8 cellular contexts compared by ENCODE assay signal in genomic region chr1:66351474-66351873, GRCh38.
DNase-seq lines count a peak whose midpoint lies in the region; ATAC-seq and TF ChIP-seq lines count a peak whose summit lies in the region.

No MANE protein-coding gene starts in this region.

- DNase-seq in activated CD4-positive, CD25-positive, alpha-beta regulatory T cell (lab: John Stamatoyannopoulos, UW), result no peak
- DNase-seq in caudate nucleus (lab: John Stamatoyannopoulos, UW) (no peak), HuH-7.5 (ENCODE audit: low spot score) (no peak), H7 (no peak)
- DNase-seq in stimulated activated effector memory CD8-positive, alpha-beta T cell treated with anti-CD3 and anti-CD28 coated beads, Interleukin-12 subunit alpha, Interleukin-12 subunit beta, amount 100 ng/mL, for 72 hours (ENCODE audit: low spot score in 2 of 2), result no peak

- H3K27ac ChIP-seq in caudate nucleus (ENCODE audit: low read depth, low read length) (peak overlapping the region; percentile 82), gastroesophageal sphincter (peak overlapping the region in 2 of 4 donors; percentile 1 to 8)

- TF ChIP-seq POLR2A in gastroesophageal sphincter (IDR thresholded peaks at IDR 0.05), result no peak

- peaks cover 87% of the 10 kb centered on the region for H3K4me1 Mint-ChIP-seq in stimulated activated effector memory CD8-positive, alpha-beta T cell treated with anti-CD3 and anti-CD28 coated beads, Interleukin-12 subunit alpha, Interleukin-12 subunit beta, amount 100 ng/mL, for 72 hours

- ATAC-seq in activated CD4-positive, CD25-positive, alpha-beta regulatory T cell treated with anti-CD3 and anti-CD28 coated beads, Interleukin-2, amount 50 U/mL, for 24 hours, result peak; percentile 41 to 46
- ATAC-seq in HG03108 (IDR thresholded peaks at IDR 0.05; ENCODE audit: unreplicated experiment) (peak; percentile 27), gastroesophageal sphincter (no peak)
- ATAC-seq in stimulated activated effector memory CD8-positive, alpha-beta T cell treated with anti-CD3 and anti-CD28 coated beads, Interleukin-12 subunit alpha, Interleukin-12 subunit beta, amount 100 ng/mL, for 72 hours, result peak; percentile 78

- no peaks in the 10 kb centered on the region for H3K9me3 Mint-ChIP-seq in stimulated activated effector memory CD8-positive, alpha-beta T cell treated with anti-CD3 and anti-CD28 coated beads, Interleukin-12 subunit alpha, Interleukin-12 subunit beta, amount 100 ng/mL, for 72 hours

- H3K27me3 ChIP-seq in H7 (ENCODE audit: control insufficient read depth, insufficient read depth, low read length) (no peaks in the 10 kb centered on the region), gastroesophageal sphincter (no peaks in the 10 kb centered on the region)

- TF ChIP-seq EP300 in gastroesophageal sphincter (IDR thresholded peaks at IDR 0.05), result no peak

- H3K36me3 ChIP-seq in H7 (replicated peaks; ENCODE audit: control insufficient read depth, insufficient read depth, low read length) (no peaks in the 10 kb centered on the region), gastroesophageal sphincter (peaks cover 0 to 2% of the 10 kb centered on the region in 2 donors)

- peak overlapping the region; percentile 95 for H3K27ac Mint-ChIP-seq in stimulated activated effector memory CD8-positive, alpha-beta T cell treated with anti-CD3 and anti-CD28 coated beads, Interleukin-12 subunit alpha, Interleukin-12 subunit beta, amount 100 ng/mL, for 72 hours

- no peaks in the 10 kb centered on the region for H3K9me3 ChIP-seq in gastroesophageal sphincter

- TF ChIP-seq CTCF in gastroesophageal sphincter (IDR thresholded peaks at IDR 0.05), result no peak

- H3K36me3 Mint-ChIP-seq in stimulated activated effector memory CD8-positive, alpha-beta T cell treated with anti-CD3 and anti-CD28 coated beads, Interleukin-12 subunit alpha, Interleukin-12 subunit beta, amount 100 ng/mL, for 72 hours, result peaks cover 76% of the 10 kb centered on the region

- H3K4me3 ChIP-seq in H7 (ENCODE audit: insufficient read depth, low read depth, low read length) (no peak overlapping the region), gastroesophageal sphincter (no peak overlapping the region)

- H3K4me1 ChIP-seq in gastroesophageal sphincter, result peaks cover 10 to 57% (median 12%) of the 10 kb centered on the region in 3 donors

- peak overlapping the region; percentile 68 for H3K4me3 Mint-ChIP-seq in stimulated activated effector memory CD8-positive, alpha-beta T cell treated with anti-CD3 and anti-CD28 coated beads, Interleukin-12 subunit alpha, Interleukin-12 subunit beta, amount 100 ng/mL, for 72 hours
